Comparison of ENCODE assay signal across 13 cellular contexts in the genomic region with DNA sequence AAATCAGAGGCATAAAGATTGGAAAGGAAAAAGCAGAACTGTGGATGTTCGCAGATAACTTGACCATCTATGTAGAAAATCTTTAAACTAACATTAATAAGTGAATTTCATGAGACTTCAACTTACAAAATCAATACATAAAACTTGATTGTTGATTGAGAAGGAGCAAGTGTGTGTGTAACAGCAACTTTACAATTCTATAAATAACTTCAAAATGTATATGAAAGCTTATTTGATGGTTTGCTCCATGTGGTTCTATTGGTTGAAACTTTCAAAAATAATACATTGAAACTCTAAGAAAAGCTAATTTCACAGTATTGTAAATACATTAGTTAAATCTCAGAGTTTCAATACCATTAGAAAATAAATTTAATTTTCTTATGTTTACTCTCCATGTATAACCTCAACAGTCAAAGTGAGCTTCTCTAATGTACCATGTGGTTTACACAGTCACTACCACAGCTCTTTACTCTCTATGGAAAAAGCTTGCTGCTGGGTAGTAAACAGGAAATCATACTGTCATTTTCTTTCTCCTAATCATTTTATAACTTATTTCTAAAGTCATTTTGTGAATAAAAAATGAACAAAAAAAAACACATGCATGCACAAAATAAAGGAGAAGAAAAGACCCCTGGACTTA. TPM values are rescaled to one million over a fixed set of nuclear protein-coding genes. Genes with fewer than 3 reads are reported as not detected.
DNase-seq lines count a peak whose midpoint lies in the region; ATAC-seq, FAIRE-seq and TF ChIP-seq lines count a peak whose summit lies in the region.
"Had no signal": no experiment of that assay in that cellular context is flagged by ENCODE, and none has a peak within 500 bp of the region (broad histone marks: within the 10 kb centered on the region; RNA-seq: fewer than 3 reads in every experiment).

No MANE protein-coding gene starts in this region.

- no peak for TF ChIP-seq CTCF in D721Med (IDR thresholded peaks at IDR 0.05; ENCODE audit: insufficient read depth, missing control alignments)

- peak; percentile 94 for FAIRE-seq in D721Med (lab: Jason Lieb, UNC)
- FAIRE-seq: H1 had no signal

- H3K27ac Mint-ChIP-seq in activated naive CD8-positive, alpha-beta T cell treated with anti-CD3 and anti-CD28 coated beads, Interleukin-2, amount 10 ng/mL, durations not matched to agents 7 days and 5 days, result no peak overlapping the region

- DNase-seq in D721Med (ENCODE audit: insufficient read length, low spot score) (no peak), NCI-H2227 treated with DMSO at 0.1 percent for 48 hours (lab: John Stamatoyannopoulos, UW) (no peak), NCI-H1436 treated with DMSO at 0.1 percent for 48 hours (lab: John Stamatoyannopoulos, UW) (no peak), SIG-M5 (lab: John Stamatoyannopoulos, UW) (no peak)
- no peak for DNase-seq in activated naive CD8-positive, alpha-beta T cell treated with anti-CD3 and anti-CD28 coated beads, Interleukin-2, amount 10 ng/mL, durations not matched to agents 7 days and 5 days
- no peak for DNase-seq in activated effector memory CD4-positive, alpha-beta T cell treated with Interleukin-2 at 50 U/mL for 16 hours
- DNase-seq: BE2C, glutamatergic neuron, NCI-H69 had no signal

- H3K36me3 Mint-ChIP-seq in activated naive CD8-positive, alpha-beta T cell treated with anti-CD3 and anti-CD28 coated beads, Interleukin-2, amount 10 ng/mL, durations not matched to agents 7 days and 5 days, result peaks cover 33% of the 10 kb centered on the region

- H3K4me1 Mint-ChIP-seq in activated naive CD8-positive, alpha-beta T cell treated with anti-CD3 and anti-CD28 coated beads, Interleukin-2, amount 10 ng/mL, durations not matched to agents 7 days and 5 days, result peaks cover 13% of the 10 kb centered on the region

- H3K4me3 Mint-ChIP-seq in activated naive CD8-positive, alpha-beta T cell treated with anti-CD3 and anti-CD28 coated beads, Interleukin-2, amount 10 ng/mL, durations not matched to agents 7 days and 5 days, result no peak overlapping the region

- H3K9me3 Mint-ChIP-seq in activated naive CD8-positive, alpha-beta T cell treated with anti-CD3 and anti-CD28 coated beads, Interleukin-2, amount 10 ng/mL, durations not matched to agents 7 days and 5 days, result peaks cover 7% of the 10 kb centered on the region

- POLR2A ChIA-PET in activated naive CD8-positive, alpha-beta T cell treated with anti-CD3 and anti-CD28 coated beads, Interleukin-2, amount 10 ng/mL, durations not matched to agents 7 days and 5 days (lab: Charles Lee), result no interaction called here

- no peaks in the 10 kb centered on the region for H3K27me3 Mint-ChIP-seq in activated naive CD8-positive, alpha-beta T cell treated with anti-CD3 and anti-CD28 coated beads, Interleukin-2, amount 10 ng/mL, durations not matched to agents 7 days and 5 days
- H3K27me3 Mint-ChIP-seq: IgD-negative memory B cell had no signal

- peak; percentile 67 for ATAC-seq in GM21360 (IDR thresholded peaks at IDR 0.05; ENCODE audit: unreplicated experiment)
- ATAC-seq in HG03108 (IDR thresholded peaks at IDR 0.05; ENCODE audit: unreplicated experiment), result peak; percentile 76
- peak; percentile 75 for ATAC-seq in activated naive CD8-positive, alpha-beta T cell treated with anti-CD3 and anti-CD28 coated beads, Interleukin-2, amount 10 ng/mL, durations not matched to agents 7 days and 5 days (ENCODE audit: low read depth)

RNA-seq across cellular contexts. Expression of gene AKT3, which starts 12.0 kb away (rescaled TPM):
- total RNA-seq in activated naive CD8-positive, alpha-beta T cell treated with anti-CD3 and anti-CD28 coated beads, Interleukin-2, amount 10 ng/mL, durations not matched to agents 7 days and 5 days, result 10 to 100 TPM; 63.3 to 78.2 TPM
